ENCODE assay signal across 8 cellular contexts in genomic region chr10:97713828-97714400, GRCh38.
DNase-seq lines count a peak whose midpoint lies in the region; ATAC-seq and TF ChIP-seq lines count a peak whose summit lies in the region.

No MANE protein-coding gene starts in this region.

- H3K27ac ChIP-seq in skin epidermis, result peak overlapping the region; percentile 67 to 97 (median 93)

- peak; percentile 79 for ATAC-seq in GM21825 (IDR thresholded peaks at IDR 0.05; ENCODE audit: unreplicated experiment)

- TF ChIP-seq CTCF in cardiac fibroblast (IDR thresholded peaks at IDR 0.05; ENCODE audit: low read depth, low read length), result peak; percentile 22

- H3K4me3 ChIP-seq in cardiac fibroblast (replicated peaks in 1 of 2; ENCODE audit: low read depth in 2 of 2, low read length in 2 of 2) (peak overlapping the region; percentile 81 to 84), skin epidermis (peak overlapping the region; percentile 47 to 79 (median 56))

- DNase-seq in GM03348 (ENCODE audit: low spot score) (peak; percentile 71), LoVo (ENCODE audit: low spot score) (peak; percentile 63), T1000 (lab: John Stamatoyannopoulos, UW) (peak; percentile 52), cardiac fibroblast (ENCODE audit: low read depth in 2 of 2) (peak; percentile 69 to 77), iPS-NIHi7 (ENCODE audit: extremely low spot score) (peak; percentile 67), NCI-H524 treated with DMSO at 0.1 percent for 48 hours (lab: John Stamatoyannopoulos, UW) (no peak)
